12 cellular contexts compared by ENCODE assay signal in the genomic region with DNA sequence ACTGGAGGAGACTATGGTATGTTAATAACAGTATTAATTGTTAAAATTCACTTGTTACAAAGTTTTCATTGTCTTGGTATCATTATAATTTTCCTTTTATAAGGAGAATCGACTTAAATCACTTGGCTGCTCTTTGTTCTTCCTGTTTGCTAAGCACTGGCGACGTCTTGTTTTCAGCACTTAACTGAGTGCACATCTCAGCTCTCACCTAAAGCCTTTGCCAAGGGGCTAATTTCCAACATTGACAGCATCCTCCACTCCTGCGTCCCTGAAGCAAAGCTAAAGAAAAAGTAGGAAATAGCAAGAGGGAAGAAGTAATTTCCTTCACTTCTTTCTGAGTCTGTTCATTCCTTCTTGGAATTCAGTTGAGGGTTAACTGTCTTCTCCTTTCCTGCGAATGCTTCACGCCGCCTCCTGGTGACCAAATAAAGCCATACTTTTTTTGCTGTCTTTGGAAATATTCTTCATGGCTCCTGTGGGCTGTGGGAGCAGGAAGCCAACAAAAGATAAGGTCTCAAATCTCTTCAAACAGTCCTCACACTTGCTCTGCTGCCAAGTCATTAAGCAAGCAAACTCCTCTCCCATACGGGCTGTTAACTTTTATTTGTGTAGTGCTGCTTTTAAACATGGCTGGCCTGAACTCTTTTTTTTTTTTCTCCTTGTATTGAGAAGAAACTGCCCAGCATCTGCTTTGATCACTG.
DNase-seq lines count a peak whose midpoint lies in the region; ATAC-seq and TF ChIP-seq lines count a peak whose summit lies in the region.
"Had no signal": no experiment of that assay in that cellular context is flagged by ENCODE, and none has a peak within 500 bp of the region (broad histone marks: within the 10 kb centered on the region; RNA-seq: fewer than 3 reads in every experiment).

No MANE protein-coding gene starts in this region.

- H3K4me3 ChIP-seq in AG10803 (ENCODE audit: low read length), result no peak overlapping the region
- no peak overlapping the region for H3K4me3 ChIP-seq in epithelial cell of proximal tubule (ENCODE audit: low read depth, low read length)
- peak overlapping the region; percentile 47 to 62 for H3K4me3 ChIP-seq in mucosa of rectum (ENCODE audit: low read length in 2 of 2)

- H3K9me3 Mint-ChIP-seq in naive thymus-derived CD8-positive, alpha-beta T cell, result peaks cover 0 to 4% (median 0%) of the 10 kb centered on the region in 9 donors

- H3K27ac Mint-ChIP-seq in naive thymus-derived CD8-positive, alpha-beta T cell, result no peak overlapping the region
- H3K27ac Mint-ChIP-seq: activated CD4-positive, alpha-beta T cell treated with anti-CD3 and anti-CD28 coated beads for 36 hours; CD4-positive, alpha-beta memory T cell had no signal

- POLR2A ChIA-PET in naive thymus-derived CD8-positive, alpha-beta T cell (lab: Charles Lee), result no interaction called here

- H3K4me1 ChIP-seq in mucosa of rectum (ENCODE audit: control insufficient read depth in 2 of 2, insufficient read depth in 2 of 2, low read length in 2 of 2), result peaks cover 23 to 28% of the 10 kb centered on the region in 2 donors

- peak overlapping the region; percentile 29 to 36 for H3K9ac ChIP-seq in mucosa of rectum (ENCODE audit: low read depth in 1 of 2, low read length in 2 of 2)

- no peaks in the 10 kb centered on the region for H3K9me3 ChIP-seq in mucosa of rectum (ENCODE audit: control insufficient read depth in 2 of 2, low read length in 2 of 2)

- DNase-seq in AG10803 (ENCODE audit: low read depth) (peak; percentile 1), MV-4-11 (lab: John Stamatoyannopoulos, UW) (peak; percentile 8), epithelial cell of proximal tubule (ENCODE audit: low read depth) (no peak), NCI-H1092 (lab: John Stamatoyannopoulos, UW) (no peak)
- no peak for DNase-seq in naive thymus-derived CD8-positive, alpha-beta T cell
- DNase-seq: activated CD4-positive, alpha-beta T cell treated with anti-CD3 and anti-CD28 coated beads for 36 hours; CD4-positive, alpha-beta memory T cell; NCI-H2107; stimulated activated CD4-positive, alpha-beta T cell treated with anti-CD3 and anti-CD28 coated beads, Interleukin-2, amount 100 ng/mL, for 24 hours had no signal

- ATAC-seq in HG02938 (IDR thresholded peaks at IDR 0.05; ENCODE audit: unreplicated experiment) (no peak), HG03108 (IDR thresholded peaks at IDR 0.05; ENCODE audit: unreplicated experiment) (no peak)
- no peak for ATAC-seq in naive thymus-derived CD8-positive, alpha-beta T cell
- ATAC-seq: activated CD4-positive, alpha-beta T cell treated with anti-CD3 and anti-CD28 coated beads for 36 hours had no signal

- TF ChIP-seq CTCF in AG10803 (conservative IDR thresholded peaks at IDR 0.05; ENCODE audit: low read length), result peak; percentile 17; the same call in 1 of the 2 replicates
- peak; percentile 49 for TF ChIP-seq CTCF in epithelial cell of proximal tubule (conservative IDR thresholded peaks at IDR 0.05; ENCODE audit: low read depth, low read length)

- H3K27ac ChIP-seq in mucosa of rectum (ENCODE audit: low read depth in 2 of 2, low read length in 2 of 2), result peak overlapping the region; percentile 52 to 56

- H3K27me3 ChIP-seq in mucosa of rectum (ENCODE audit: control insufficient read depth in 2 of 2, insufficient read depth in 2 of 2, low read length in 2 of 2), result no peaks in the 10 kb centered on the region

- H3K36me3 Mint-ChIP-seq in naive thymus-derived CD8-positive, alpha-beta T cell, result no peaks in the 10 kb centered on the region
- H3K36me3 Mint-ChIP-seq: CD4-positive, alpha-beta memory T cell had no signal

- H3K27me3 Mint-ChIP-seq in naive thymus-derived CD8-positive, alpha-beta T cell, result peaks cover 9 to 20% (median 14%) of the 10 kb centered on the region in 5 donors

- H3K36me3 ChIP-seq in mucosa of rectum (ENCODE audit: control insufficient read depth in 2 of 2, insufficient read depth in 2 of 2, low read length in 2 of 2), result no peaks in the 10 kb centered on the region

- no peak overlapping the region for H3K4me3 Mint-ChIP-seq in naive thymus-derived CD8-positive, alpha-beta T cell
- H3K4me3 Mint-ChIP-seq: activated CD4-positive, alpha-beta T cell treated with anti-CD3 and anti-CD28 coated beads for 36 hours; CD4-positive, alpha-beta memory T cell had no signal

- no peaks in the 10 kb centered on the region for H3K4me1 Mint-ChIP-seq in naive thymus-derived CD8-positive, alpha-beta T cell
- H3K4me1 Mint-ChIP-seq: activated CD4-positive, alpha-beta T cell treated with anti-CD3 and anti-CD28 coated beads for 36 hours; CD4-positive, alpha-beta memory T cell had no signal

Comparison
In these comparisons a context has a peak if more than half of its experiments do, and no peak if none do; other contexts are left out.
1. DNase-seq: peak in AG10803 (single experiment) and MV-4-11 (single experiment); none in epithelial cell of proximal tubule (single experiment), NCI-H1092 (single experiment) and naive thymus-derived CD8-positive, alpha-beta T cell (0 of 10).
2. H3K4me3 ChIP-seq: peak in mucosa of rectum (2 of 2); none in AG10803 (single experiment) and epithelial cell of proximal tubule (single experiment).